ENCODE assay signal across 25 cellular contexts in the genomic region with DNA sequence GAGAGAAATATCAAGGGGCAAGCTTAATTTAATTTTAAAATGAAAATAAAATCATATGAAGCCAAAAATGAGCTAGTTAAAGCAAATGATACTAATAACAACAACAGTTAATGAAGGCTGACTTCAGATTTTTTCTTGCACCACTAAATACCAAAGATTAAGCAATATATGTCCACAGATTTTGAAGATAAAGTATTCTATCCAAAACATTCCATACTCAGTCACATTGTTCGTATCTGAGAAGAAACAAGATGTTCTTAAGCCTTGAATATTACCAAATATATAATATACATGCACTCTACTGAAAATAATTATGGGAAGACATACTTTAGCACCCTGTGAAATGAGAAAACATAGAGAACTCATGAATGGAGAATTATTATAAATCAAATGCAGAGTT.
"Had no signal": no experiment of that assay in that cellular context is flagged by ENCODE, and none has a peak within 500 bp of the region (broad histone marks: within the 10 kb centered on the region; RNA-seq: fewer than 3 reads in every experiment).

No MANE protein-coding gene starts in this region.

- H3K4me1 ChIP-seq: adrenal gland had no signal

- H3K9me3 ChIP-seq: adrenal gland, SJCRH30 had no signal

- H3K27me3 ChIP-seq: adrenal gland, SJCRH30 had no signal

- H3K4me3 ChIP-seq: adrenal gland, SJCRH30, SK-N-MC had no signal

- H3K27ac Mint-ChIP-seq: activated CD4-positive, alpha-beta T cell treated with anti-CD3 and anti-CD28 coated beads for 36 hours; activated CD4-positive, alpha-beta T cell treated with anti-CD3 and anti-CD28 coated beads, Interleukin-2, amount 10 ng/mL, durations not matched to agents 7 days and 5 days; activated CD8-positive, alpha-beta T cell treated with anti-CD3 and anti-CD28 coated beads, Interleukin-2, amount 10 ng/mL, durations not matched to agents 7 days and 5 days; activated naive CD4-positive, alpha-beta T cell treated with anti-CD3 and anti-CD28 coated beads, Interleukin-2, amount 50 U/mL, for 24 hours; activated naive CD8-positive, alpha-beta T cell treated with anti-CD3 and anti-CD28 coated beads, Interleukin-2, amount 10 ng/mL, durations not matched to agents 7 days and 5 days; activated T-cell treated with anti-CD3 and anti-CD28 coated beads, Interleukin-2, amount 50 U/mL, for 24 hours; activated T-helper 2 cell treated with anti-CD3 and anti-CD28 coated beads, Interferon-gamma antibody, Interleukin-2, Interleukin-4, amounts not matched to agents 10 μg/mL and 5 μg/mL and 100 μg/mL, durations not matched to agents 14 hours and 24 hours and 36 hours; brain had no signal

- H3K4me1 Mint-ChIP-seq: activated CD4-positive, alpha-beta T cell treated with anti-CD3 and anti-CD28 coated beads for 36 hours; activated CD4-positive, alpha-beta T cell treated with anti-CD3 and anti-CD28 coated beads, Interleukin-2, amount 10 ng/mL, durations not matched to agents 7 days and 5 days; activated naive CD4-positive, alpha-beta T cell treated with anti-CD3 and anti-CD28 coated beads, Interleukin-2, amount 50 U/mL, for 24 hours; activated naive CD8-positive, alpha-beta T cell treated with anti-CD3 and anti-CD28 coated beads, Interleukin-2, amount 10 ng/mL, durations not matched to agents 7 days and 5 days had no signal

- H3K4me3 Mint-ChIP-seq: activated CD4-positive, alpha-beta T cell treated with anti-CD3 and anti-CD28 coated beads for 36 hours; activated CD4-positive, alpha-beta T cell treated with anti-CD3 and anti-CD28 coated beads, Interleukin-2, amount 10 ng/mL, durations not matched to agents 7 days and 5 days; activated CD8-positive, alpha-beta T cell treated with anti-CD3 and anti-CD28 coated beads, Interleukin-2, amount 10 ng/mL, durations not matched to agents 7 days and 5 days; activated naive CD4-positive, alpha-beta T cell treated with anti-CD3 and anti-CD28 coated beads, Interleukin-2, amount 50 U/mL, for 24 hours; activated naive CD8-positive, alpha-beta T cell treated with anti-CD3 and anti-CD28 coated beads, Interleukin-2, amount 10 ng/mL, durations not matched to agents 7 days and 5 days; activated T-cell treated with anti-CD3 and anti-CD28 coated beads, Interleukin-2, amount 50 U/mL, for 24 hours; brain had no signal

- H3K27me3 Mint-ChIP-seq: activated CD4-positive, alpha-beta T cell treated with anti-CD3 and anti-CD28 coated beads for 36 hours; activated CD4-positive, alpha-beta T cell treated with anti-CD3 and anti-CD28 coated beads, Interleukin-2, amount 10 ng/mL, durations not matched to agents 7 days and 5 days; activated naive CD4-positive, alpha-beta T cell treated with anti-CD3 and anti-CD28 coated beads, Interleukin-2, amount 50 U/mL, for 24 hours; activated naive CD8-positive, alpha-beta T cell treated with anti-CD3 and anti-CD28 coated beads, Interleukin-2, amount 10 ng/mL, durations not matched to agents 7 days and 5 days; activated T-cell treated with anti-CD3 and anti-CD28 coated beads, Interleukin-2, amount 50 U/mL, for 24 hours; brain had no signal

- H3K9ac ChIP-seq: KMS-11 had no signal

- H3K36me3 ChIP-seq: adrenal gland, SJCRH30 had no signal

- ATAC-seq: activated CD4-positive, alpha-beta T cell treated with anti-CD3 and anti-CD28 coated beads for 36 hours; activated CD8-positive, alpha-beta T cell treated with anti-CD3 and anti-CD28 coated beads, Interleukin-2, amount 10 ng/mL, durations not matched to agents 7 days and 5 days; Panc1 had no signal

- DNase-seq: activated CD4-positive, alpha-beta T cell treated with anti-CD3 and anti-CD28 coated beads for 36 hours; activated CD4-positive, alpha-beta T cell treated with anti-CD3 and anti-CD28 coated beads, Interleukin-2, amount 10 ng/mL, durations not matched to agents 7 days and 5 days; activated CD4-positive, alpha-beta T cell treated with anti-CD3 and anti-CD28 coated beads, Interleukin-2, amount 50 U/mL, for 48 hours; activated CD8-positive, alpha-beta T cell treated with anti-CD3 and anti-CD28 coated beads, Interleukin-2, amount 10 ng/mL, durations not matched to agents 7 days and 5 days; activated gamma-delta T cell; activated naive CD4-positive, alpha-beta T cell treated with Interleukin-2 at 50 U/mL for 16 hours; activated naive CD8-positive, alpha-beta T cell treated with anti-CD3 and anti-CD28 coated beads, Interleukin-2, amount 10 ng/mL, durations not matched to agents 7 days and 5 days; activated T-cell treated with anti-CD3 and anti-CD28 coated beads, Interleukin-2, amount 50 U/mL, for 24 hours; adrenal gland; anterior cingulate cortex; MM.1S; NCI-H1105 treated with DMSO at 0.1 percent for 48 hours; NCI-H1436 treated with DMSO at 0.1 percent for 48 hours; NCI-H1694 treated with DMSO at 0.1 percent for 48 hours; NCI-H2029; NCI-H345; NCI-H524 treated with DMSO at 0.1 percent for 48 hours; SHP77; SJCRH30 had no signal

- H3K36me3 Mint-ChIP-seq: activated naive CD4-positive, alpha-beta T cell treated with anti-CD3 and anti-CD28 coated beads, Interleukin-2, amount 50 U/mL, for 24 hours; activated naive CD8-positive, alpha-beta T cell treated with anti-CD3 and anti-CD28 coated beads, Interleukin-2, amount 10 ng/mL, durations not matched to agents 7 days and 5 days; brain had no signal

- H3K9me3 Mint-ChIP-seq: activated CD4-positive, alpha-beta T cell treated with anti-CD3 and anti-CD28 coated beads, Interleukin-2, amount 10 ng/mL, durations not matched to agents 7 days and 5 days; activated naive CD8-positive, alpha-beta T cell treated with anti-CD3 and anti-CD28 coated beads, Interleukin-2, amount 10 ng/mL, durations not matched to agents 7 days and 5 days had no signal
